In the genomic region with DNA sequence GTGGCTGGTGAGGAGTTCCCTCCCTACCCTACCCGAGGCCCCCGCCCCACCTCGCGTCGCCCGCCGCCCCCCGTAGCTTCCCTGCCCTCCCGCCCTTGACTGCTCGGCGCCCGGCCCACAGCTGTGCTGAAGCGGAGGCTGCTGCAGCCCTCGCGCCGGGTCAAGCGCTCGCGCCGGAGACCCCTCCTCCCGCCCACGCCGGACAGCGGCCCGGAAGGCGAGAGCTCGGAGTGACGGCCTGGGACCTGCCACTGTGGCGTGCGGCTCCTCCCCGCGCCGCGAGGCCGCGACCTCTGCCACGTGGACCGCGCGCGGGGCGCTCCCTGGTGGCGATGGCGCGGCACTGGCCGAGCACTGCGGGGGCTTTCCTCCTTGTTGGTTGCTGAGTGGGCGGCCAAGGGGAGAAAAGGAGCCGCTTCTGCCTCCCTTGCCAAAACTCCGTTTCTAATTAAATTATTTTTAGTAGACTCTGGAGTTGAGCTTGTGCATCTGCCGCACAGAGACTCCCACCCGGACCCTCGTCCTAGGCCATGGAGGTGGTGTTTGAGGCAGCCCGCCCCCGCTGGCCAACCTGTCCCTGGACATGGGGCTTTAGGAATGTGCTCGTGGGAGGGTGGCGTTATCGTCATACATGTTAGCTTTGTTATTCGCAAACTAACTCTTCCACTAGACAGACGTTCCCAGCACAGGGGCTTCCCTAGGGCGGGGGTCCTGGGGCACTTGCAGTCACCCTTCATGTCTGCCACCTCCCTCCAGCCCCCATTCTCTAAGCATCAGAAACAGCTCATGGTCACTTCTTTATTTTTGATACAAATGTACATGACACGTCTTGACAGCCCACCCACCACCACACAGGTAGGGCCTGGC, we compare ENCODE assay signal across 2 cellular contexts.
A peak's percentile ranks its signal among the peaks of the same experiment; 100 is the strongest.
TF ChIP-seq lines count a peak whose summit lies in the region.

No MANE protein-coding gene starts in this region.

TF ChIP-seq in SK-N-SH treated with all-trans-retinoic acid at 6 μM for 48 hours, 23 proteins besides CTCF, POLR2A, EP300 and RAD21:
- no peak for TF ChIP-seq ZFP30 (CRISPR knock-in tag; IDR thresholded peaks at IDR 0.05)
- no peak for TF ChIP-seq PPARA (CRISPR knock-in tag; IDR thresholded peaks at IDR 0.05; ENCODE audit: borderline replicate concordance)
- TF ChIP-seq, protein P1, sequence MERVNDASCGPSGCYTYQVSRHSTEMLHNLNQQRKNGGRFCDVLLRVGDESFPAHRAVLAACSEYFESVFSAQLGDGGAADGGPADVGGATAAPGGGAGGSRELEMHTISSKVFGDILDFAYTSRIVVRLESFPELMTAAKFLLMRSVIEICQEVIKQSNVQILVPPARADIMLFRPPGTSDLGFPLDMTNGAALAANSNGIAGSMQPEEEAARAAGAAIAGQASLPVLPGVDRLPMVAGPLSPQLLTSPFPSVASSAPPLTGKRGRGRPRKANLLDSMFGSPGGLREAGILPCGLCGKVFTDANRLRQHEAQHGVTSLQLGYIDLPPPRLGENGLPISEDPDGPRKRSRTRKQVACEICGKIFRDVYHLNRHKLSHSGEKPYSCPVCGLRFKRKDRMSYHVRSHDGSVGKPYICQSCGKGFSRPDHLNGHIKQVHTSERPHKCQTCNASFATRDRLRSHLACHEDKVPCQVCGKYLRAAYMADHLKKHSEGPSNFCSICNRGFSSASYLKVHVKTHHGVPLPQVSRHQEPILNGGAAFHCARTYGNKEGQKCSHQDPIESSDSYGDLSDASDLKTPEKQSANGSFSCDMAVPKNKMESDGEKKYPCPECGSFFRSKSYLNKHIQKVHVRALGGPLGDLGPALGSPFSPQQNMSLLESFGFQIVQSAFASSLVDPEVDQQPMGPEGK (CRISPR knock-in tag; IDR thresholded peaks at IDR 0.05; ENCODE audit: borderline replicate concordance): no peak
- no peak for TF ChIP-seq ARNTL (CRISPR knock-in tag; IDR thresholded peaks at IDR 0.05; ENCODE audit: borderline replicate concordance, low read depth)
- TF ChIP-seq ZNF70 (CRISPR knock-in tag; IDR thresholded peaks at IDR 0.05): no peak
- TF ChIP-seq TOX (CRISPR knock-in tag; IDR thresholded peaks at IDR 0.05; ENCODE audit: borderline replicate concordance): no peak
- TF ChIP-seq BACH2 (CRISPR knock-in tag; IDR thresholded peaks at IDR 0.05; ENCODE audit: borderline replicate concordance): no peak
- TF ChIP-seq GLIS3 (CRISPR knock-in tag; IDR thresholded peaks at IDR 0.05): no peak; the same call in 1 of the 2 replicates
- TF ChIP-seq TCF4 (CRISPR knock-in tag; IDR thresholded peaks at IDR 0.05; ENCODE audit: borderline replicate concordance): no peak
- TF ChIP-seq ZNF8 (CRISPR knock-in tag; IDR thresholded peaks at IDR 0.05): no peak
- TF ChIP-seq ISL1 (CRISPR knock-in tag; IDR thresholded peaks at IDR 0.05): no peak
- TF ChIP-seq, protein P2, sequence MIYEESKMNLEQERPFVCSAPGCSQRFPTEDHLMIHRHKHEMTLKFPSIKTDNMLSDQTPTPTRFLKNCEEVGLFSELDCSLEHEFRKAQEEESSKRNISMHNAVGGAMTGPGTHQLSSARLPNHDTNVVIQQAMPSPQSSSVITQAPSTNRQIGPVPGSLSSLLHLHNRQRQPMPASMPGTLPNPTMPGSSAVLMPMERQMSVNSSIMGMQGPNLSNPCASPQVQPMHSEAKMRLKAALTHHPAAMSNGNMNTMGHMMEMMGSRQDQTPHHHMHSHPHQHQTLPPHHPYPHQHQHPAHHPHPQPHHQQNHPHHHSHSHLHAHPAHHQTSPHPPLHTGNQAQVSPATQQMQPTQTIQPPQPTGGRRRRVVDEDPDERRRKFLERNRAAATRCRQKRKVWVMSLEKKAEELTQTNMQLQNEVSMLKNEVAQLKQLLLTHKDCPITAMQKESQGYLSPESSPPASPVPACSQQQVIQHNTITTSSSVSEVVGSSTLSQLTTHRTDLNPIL (CRISPR knock-in tag; IDR thresholded peaks at IDR 0.05; ENCODE audit: low read depth): no peak
- TF ChIP-seq SNAI2 (CRISPR knock-in tag; IDR thresholded peaks at IDR 0.05): no peak
- no peak for TF ChIP-seq RARB (CRISPR knock-in tag; IDR thresholded peaks at IDR 0.05)
- TF ChIP-seq OSR1 (CRISPR knock-in tag; IDR thresholded peaks at IDR 0.05): no peak
- TF ChIP-seq, protein P3, sequence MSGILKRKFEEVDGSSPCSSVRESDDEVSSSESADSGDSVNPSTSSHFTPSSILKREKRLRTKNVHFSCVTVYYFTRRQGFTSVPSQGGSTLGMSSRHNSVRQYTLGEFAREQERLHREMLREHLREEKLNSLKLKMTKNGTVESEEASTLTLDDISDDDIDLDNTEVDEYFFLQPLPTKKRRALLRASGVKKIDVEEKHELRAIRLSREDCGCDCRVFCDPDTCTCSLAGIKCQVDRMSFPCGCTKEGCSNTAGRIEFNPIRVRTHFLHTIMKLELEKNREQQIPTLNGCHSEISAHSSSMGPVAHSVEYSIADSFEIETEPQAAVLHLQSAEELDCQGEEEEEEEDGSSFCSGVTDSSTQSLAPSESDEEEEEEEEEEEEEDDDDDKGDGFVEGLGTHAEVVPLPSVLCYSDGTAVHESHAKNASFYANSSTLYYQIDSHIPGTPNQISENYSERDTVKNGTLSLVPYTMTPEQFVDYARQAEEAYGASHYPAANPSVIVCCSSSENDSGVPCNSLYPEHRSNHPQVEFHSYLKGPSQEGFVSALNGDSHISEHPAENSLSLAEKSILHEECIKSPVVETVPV (CRISPR knock-in tag; IDR thresholded peaks at IDR 0.05): no peak
- no peak for TF ChIP-seq CSDC2 (CRISPR knock-in tag; IDR thresholded peaks at IDR 0.05)

TF ChIP-seq in K562, 482 proteins besides CTCF, POLR2A, EP300 and RAD21 (continues in another document):
- TF ChIP-seq CREM (IDR thresholded peaks at IDR 0.05; ENCODE audit: low read depth) (peak; percentile 16; the same call in 1 of the 2 replicates), ZNF444 (CRISPR knock-in tag; IDR thresholded peaks at IDR 0.05) (no peak), SMAD1 (IDR thresholded peaks at IDR 0.05; ENCODE audit: low read depth, low read length, partially characterized antibody) (no peak), ATF7 (IDR thresholded peaks at IDR 0.05) (no peak), LARP7 (IDR thresholded peaks at IDR 0.05) (no peak), ASH1L (IDR thresholded peaks at IDR 0.05; ENCODE audit: borderline replicate concordance, low read depth, partially characterized antibody) (no peak), ZFP1 (CRISPR knock-in tag; IDR thresholded peaks at IDR 0.05) (no peak), SMC3 (conservative IDR thresholded peaks at IDR 0.05; ENCODE audit: insufficient read depth, low read depth, low read length) (peak; percentile 60; the same call in 1 of the 2 replicates), ETV5 (CRISPR knock-in tag; IDR thresholded peaks at IDR 0.05; ENCODE audit: low read depth) (no peak), MYC (IDR thresholded peaks at IDR 0.05; ENCODE audit: low read depth, low read length) (peak; percentile 92), MYC (CRISPR knock-in tag; IDR thresholded peaks at IDR 0.05; ENCODE audit: borderline replicate concordance, low read depth) (no peak), SP1 (CRISPR knock-in tag; IDR thresholded peaks at IDR 0.05) (no peak), EWSR1 (IDR thresholded peaks at IDR 0.05; ENCODE audit: borderline replicate concordance, low read depth, partially characterized antibody) (no peak), L3MBTL2 (IDR thresholded peaks at IDR 0.05) (peak; percentile 84), RB1 (IDR thresholded peaks at IDR 0.05; ENCODE audit: low read depth) (peak; percentile 56; the same call in 1 of the 2 replicates), SIN3B (IDR thresholded peaks at IDR 0.05; ENCODE audit: low read depth) (no peak), RBFOX2 (IDR thresholded peaks at IDR 0.05; ENCODE audit: low read depth, low read length) (peak; percentile 63)
- TF ChIP-seq, protein P4, sequence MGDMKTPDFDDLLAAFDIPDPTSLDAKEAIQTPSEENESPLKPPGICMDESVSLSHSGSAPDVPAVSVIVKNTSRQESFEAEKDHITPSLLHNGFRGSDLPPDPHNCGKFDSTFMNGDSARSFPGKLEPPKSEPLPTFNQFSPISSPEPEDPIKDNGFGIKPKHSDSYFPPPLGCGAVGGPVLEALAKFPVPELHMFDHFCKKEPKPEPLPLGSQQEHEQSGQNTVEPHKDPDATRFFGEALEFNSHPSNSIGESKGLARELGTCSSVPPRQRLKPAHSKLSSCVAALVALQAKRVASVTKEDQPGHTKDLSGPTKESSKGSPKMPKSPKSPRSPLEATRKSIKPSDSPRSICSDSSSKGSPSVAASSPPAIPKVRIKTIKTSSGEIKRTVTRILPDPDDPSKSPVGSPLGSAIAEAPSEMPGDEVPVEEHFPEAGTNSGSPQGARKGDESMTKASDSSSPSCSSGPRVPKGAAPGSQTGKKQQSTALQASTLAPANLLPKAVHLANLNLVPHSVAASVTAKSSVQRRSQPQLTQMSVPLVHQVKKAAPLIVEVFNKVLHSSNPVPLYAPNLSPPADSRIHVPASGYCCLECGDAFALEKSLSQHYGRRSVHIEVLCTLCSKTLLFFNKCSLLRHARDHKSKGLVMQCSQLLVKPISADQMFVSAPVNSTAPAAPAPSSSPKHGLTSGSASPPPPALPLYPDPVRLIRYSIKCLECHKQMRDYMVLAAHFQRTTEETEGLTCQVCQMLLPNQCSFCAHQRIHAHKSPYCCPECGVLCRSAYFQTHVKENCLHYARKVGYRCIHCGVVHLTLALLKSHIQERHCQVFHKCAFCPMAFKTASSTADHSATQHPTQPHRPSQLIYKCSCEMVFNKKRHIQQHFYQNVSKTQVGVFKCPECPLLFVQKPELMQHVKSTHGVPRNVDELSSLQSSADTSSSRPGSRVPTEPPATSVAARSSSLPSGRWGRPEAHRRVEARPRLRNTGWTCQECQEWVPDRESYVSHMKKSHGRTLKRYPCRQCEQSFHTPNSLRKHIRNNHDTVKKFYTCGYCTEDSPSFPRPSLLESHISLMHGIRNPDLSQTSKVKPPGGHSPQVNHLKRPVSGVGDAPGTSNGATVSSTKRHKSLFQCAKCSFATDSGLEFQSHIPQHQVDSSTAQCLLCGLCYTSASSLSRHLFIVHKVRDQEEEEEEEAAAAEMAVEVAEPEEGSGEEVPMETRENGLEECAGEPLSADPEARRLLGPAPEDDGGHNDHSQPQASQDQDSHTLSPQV (IDR thresholded peaks at IDR 0.05): 0 out of 2 replicates have a peak, but pooled peaks have one; percentile 64
- TF ChIP-seq, protein P5, sequence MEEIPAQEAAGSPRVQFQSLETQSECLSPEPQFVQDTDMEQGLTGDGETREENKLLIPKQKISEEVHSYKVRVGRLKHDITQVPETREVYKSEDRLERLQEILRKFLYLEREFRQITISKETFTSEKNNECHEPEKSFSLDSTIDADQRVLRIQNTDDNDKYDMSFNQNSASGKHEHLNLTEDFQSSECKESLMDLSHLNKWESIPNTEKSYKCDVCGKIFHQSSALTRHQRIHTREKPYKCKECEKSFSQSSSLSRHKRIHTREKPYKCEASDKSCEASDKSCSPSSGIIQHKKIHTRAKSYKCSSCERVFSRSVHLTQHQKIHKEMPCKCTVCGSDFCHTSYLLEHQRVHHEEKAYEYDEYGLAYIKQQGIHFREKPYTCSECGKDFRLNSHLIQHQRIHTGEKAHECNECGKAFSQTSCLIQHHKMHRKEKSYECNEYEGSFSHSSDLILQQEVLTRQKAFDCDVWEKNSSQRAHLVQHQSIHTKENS (CRISPR knock-in tag; IDR thresholded peaks at IDR 0.05): no peak
- TF ChIP-seq, protein P6, sequence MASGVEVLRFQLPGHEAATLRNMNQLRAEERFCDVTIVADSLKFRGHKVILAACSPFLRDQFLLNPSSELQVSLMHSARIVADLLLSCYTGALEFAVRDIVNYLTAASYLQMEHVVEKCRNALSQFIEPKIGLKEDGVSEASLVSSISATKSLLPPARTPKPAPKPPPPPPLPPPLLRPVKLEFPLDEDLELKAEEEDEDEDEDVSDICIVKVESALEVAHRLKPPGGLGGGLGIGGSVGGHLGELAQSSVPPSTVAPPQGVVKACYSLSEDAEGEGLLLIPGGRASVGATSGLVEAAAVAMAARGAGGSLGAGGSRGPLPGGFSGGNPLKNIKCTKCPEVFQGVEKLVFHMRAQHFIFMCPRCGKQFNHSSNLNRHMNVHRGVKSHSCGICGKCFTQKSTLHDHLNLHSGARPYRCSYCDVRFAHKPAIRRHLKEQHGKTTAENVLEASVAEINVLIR (CRISPR knock-in tag; IDR thresholded peaks at IDR 0.05): no peak
- TF ChIP-seq, protein P7, sequence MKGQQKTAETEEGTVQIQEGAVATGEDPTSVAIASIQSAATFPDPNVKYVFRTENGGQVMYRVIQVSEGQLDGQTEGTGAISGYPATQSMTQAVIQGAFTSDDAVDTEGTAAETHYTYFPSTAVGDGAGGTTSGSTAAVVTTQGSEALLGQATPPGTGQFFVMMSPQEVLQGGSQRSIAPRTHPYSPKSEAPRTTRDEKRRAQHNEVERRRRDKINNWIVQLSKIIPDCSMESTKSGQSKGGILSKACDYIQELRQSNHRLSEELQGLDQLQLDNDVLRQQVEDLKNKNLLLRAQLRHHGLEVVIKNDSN (CRISPR knock-in tag; IDR thresholded peaks at IDR 0.05): no peak
